In genomic region chr4:18938343-18939109, GRCh38 we compare ENCODE assay signal across 23 cellular contexts.
DNase-seq lines count a peak whose midpoint lies in the region; ATAC-seq and TF ChIP-seq lines count a peak whose summit lies in the region.
"Had no signal": no experiment of that assay in that cellular context is flagged by ENCODE, and none has a peak within 500 bp of the region (broad histone marks: within the 10 kb centered on the region; RNA-seq: fewer than 3 reads in every experiment).

No MANE protein-coding gene starts in this region.

- no peaks in the 10 kb centered on the region for H3K36me3 ChIP-seq in brain microvascular endothelial cell (replicated peaks)
- H3K36me3 ChIP-seq: Peyer's patch had no signal

- no peak overlapping the region for H3K27ac Mint-ChIP-seq in activated naive CD4-positive, alpha-beta T cell treated with anti-CD3 and anti-CD28 coated beads for 36 hours
- H3K27ac Mint-ChIP-seq: activated CD8-positive, alpha-beta T cell treated with anti-CD3 and anti-CD28 coated beads, Interleukin-2, amount 10 ng/mL, durations not matched to agents 7 days and 5 days; B cell; dendritic cell treated with granulocyte-macrophage colony-stimulating factor and Interleukin-4, amounts not matched to agents 40 ng/mL and 50 ng/mL, for 4 days; T-cell had no signal

- intact Hi-C loops in activated naive CD4-positive, alpha-beta T cell treated with anti-CD3 and anti-CD28 coated beads for 36 hours (cut with micrococcal nuclease): no loop called here

- no peak overlapping the region for H3K4me3 Mint-ChIP-seq in activated naive CD4-positive, alpha-beta T cell treated with anti-CD3 and anti-CD28 coated beads for 36 hours
- H3K4me3 Mint-ChIP-seq: activated CD8-positive, alpha-beta T cell treated with anti-CD3 and anti-CD28 coated beads, Interleukin-2, amount 10 ng/mL, durations not matched to agents 7 days and 5 days; B cell; dendritic cell treated with granulocyte-macrophage colony-stimulating factor and Interleukin-4, amounts not matched to agents 40 ng/mL and 50 ng/mL, for 4 days; H9; T-cell had no signal

- no peaks in the 10 kb centered on the region for H3K27me3 ChIP-seq in brain microvascular endothelial cell (replicated peaks)
- H3K27me3 ChIP-seq: Peyer's patch had no signal

- peaks cover 11% of the 10 kb centered on the region for H3K9me3 Mint-ChIP-seq in activated naive CD4-positive, alpha-beta T cell treated with anti-CD3 and anti-CD28 coated beads for 36 hours
- H3K9me3 Mint-ChIP-seq: H9 had no signal

- H3K27me3 Mint-ChIP-seq in activated naive CD4-positive, alpha-beta T cell treated with anti-CD3 and anti-CD28 coated beads for 36 hours (ENCODE audit: low read depth): no peaks in the 10 kb centered on the region
- H3K27me3 Mint-ChIP-seq: B cell; dendritic cell treated with granulocyte-macrophage colony-stimulating factor and Interleukin-4, amounts not matched to agents 40 ng/mL and 50 ng/mL, for 4 days; T-cell had no signal

- no peak for TF ChIP-seq CTCF in fibroblast of villous mesenchyme (IDR thresholded peaks at IDR 0.05; ENCODE audit: insufficient read depth, low read depth, low read length)
- no peak for TF ChIP-seq CTCF in omental fat pad (IDR thresholded peaks at IDR 0.05)
- TF ChIP-seq CTCF in brain microvascular endothelial cell (IDR thresholded peaks at IDR 0.05; ENCODE audit: low read depth, low read length, missing control alignments): no peak

- ATAC-seq in omental fat pad (ENCODE audit: low FRiP score): peak; percentile 75
- ATAC-seq: activated CD8-positive, alpha-beta T cell treated with anti-CD3 and anti-CD28 coated beads, Interleukin-2, amount 10 ng/mL, durations not matched to agents 7 days and 5 days; HepG2; T-cell had no signal

- DNase-seq in COR-L47 (lab: John Stamatoyannopoulos, UW) (peak; percentile 24), NCI-H2227 treated with DMSO at 0.1 percent for 48 hours (lab: John Stamatoyannopoulos, UW) (peak; percentile 45), fibroblast of villous mesenchyme (ENCODE audit: low read depth) (peak; percentile 2), omental fat pad (ENCODE audit: low spot score) (no peak), brain microvascular endothelial cell (no peak)
- no peak for DNase-seq in activated naive CD4-positive, alpha-beta T cell treated with anti-CD3 and anti-CD28 coated beads for 36 hours
- DNase-seq in activated effector memory CD4-positive, alpha-beta T cell treated with anti-CD3 and anti-CD28 coated beads, Interleukin-2, amount 50 U/mL, for 16 hours: no peak
- no peak for DNase-seq in activated CD8-positive, alpha-beta memory T cell treated with anti-CD3 and anti-CD28 coated beads for 24 hours
- DNase-seq: activated CD4-positive, CD25-positive, alpha-beta regulatory T cell treated with anti-CD3 and anti-CD28 coated beads, Interleukin-2, amount 50 U/mL, for 72 hours; activated CD8-positive, alpha-beta T cell treated with anti-CD3 and anti-CD28 coated beads, Interleukin-2, amount 10 ng/mL, durations not matched to agents 7 days and 5 days; activated gamma-delta T cell; H9; NCI-H2029; NCI-H510A; NK-92 treated with Interleukin-12 subunit alpha and Interleukin-12 subunit beta, amount 100 ng/mL, for 24 hours; Peyer's patch; small intestine; stimulated activated CD4-positive, alpha-beta T cell treated with anti-CD3 and anti-CD28 coated beads, Interleukin-2, amount 100 ng/mL, for 24 hours; substantia nigra; T-cell had no signal

- CTCF ChIA-PET in activated naive CD4-positive, alpha-beta T cell treated with anti-CD3 and anti-CD28 coated beads for 36 hours (lab: Charles Lee): interaction anchor here (0.5 kb wide), 1 partner anchor 323 kb away, joined by 3 read pairs; no protein-coding TSS in a partner anchor

- H3K36me3 Mint-ChIP-seq in activated naive CD4-positive, alpha-beta T cell treated with anti-CD3 and anti-CD28 coated beads for 36 hours (ENCODE audit: low read depth): no peaks in the 10 kb centered on the region
- H3K36me3 Mint-ChIP-seq: T-cell had no signal

- H3K4me3 ChIP-seq in fibroblast of villous mesenchyme (ENCODE audit: low read depth, low read length) (no peak overlapping the region), brain microvascular endothelial cell (ENCODE audit: low read depth, low read length) (no peak overlapping the region)
- H3K4me3 ChIP-seq: Peyer's patch had no signal

- no peak overlapping the region for H3K27ac ChIP-seq in brain microvascular endothelial cell
- H3K27ac ChIP-seq: Peyer's patch had no signal

- H3K4me1 Mint-ChIP-seq in activated naive CD4-positive, alpha-beta T cell treated with anti-CD3 and anti-CD28 coated beads for 36 hours (ENCODE audit: low read depth): no peaks in the 10 kb centered on the region
- H3K4me1 Mint-ChIP-seq: T-cell had no signal

- in situ Hi-C loops in brain microvascular endothelial cell (cut with HindIII; ENCODE audit: low pct_ligation_motif_present, low sequenced_read_pairs): no loop called here

Comparison
In these comparisons a context has a peak if more than half of its experiments do, and no peak if none do; other contexts are left out.
1. DNase-seq: peak in COR-L47 (single experiment), NCI-H2227 treated with DMSO at 0.1 percent for 48 hours (single experiment) and fibroblast of villous mesenchyme (single experiment); none in omental fat pad (single experiment), activated naive CD4-positive, alpha-beta T cell treated with anti-CD3 and anti-CD28 coated beads for 36 hours (single experiment), activated effector memory CD4-positive, alpha-beta T cell treated with anti-CD3 and anti-CD28 coated beads, Interleukin-2, amount 50 U/mL, for 16 hours (single experiment), activated CD8-positive, alpha-beta memory T cell treated with anti-CD3 and anti-CD28 coated beads for 24 hours (single experiment) and brain microvascular endothelial cell (single experiment).